2 cellular contexts compared by ENCODE assay signal in the genomic region with DNA sequence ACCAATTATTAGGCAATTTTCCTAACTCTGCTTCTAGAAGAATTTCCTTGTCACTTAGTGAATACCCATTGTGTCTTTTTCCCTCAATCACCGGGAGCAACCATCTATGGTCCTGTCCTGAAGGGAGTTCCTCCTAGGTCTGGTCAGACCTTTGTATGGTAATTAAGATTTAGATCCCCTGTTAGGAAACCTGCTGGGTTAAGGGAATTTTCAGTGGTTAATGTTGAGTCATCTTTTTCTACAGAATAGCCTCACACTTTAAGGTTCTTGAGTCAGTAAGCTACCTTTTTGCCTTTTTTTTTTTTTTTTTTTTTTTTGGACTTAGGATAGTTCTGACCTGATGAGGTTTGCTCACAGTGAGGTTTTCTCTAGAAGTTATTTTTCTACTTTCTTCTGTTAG.
TF ChIP-seq lines count a peak whose summit lies in the region.

No MANE protein-coding gene starts in this region.

TF ChIP-seq in A549, 52 proteins besides CTCF, POLR2A, EP300 and RAD21:
- TF ChIP-seq MAFK (IDR thresholded peaks at IDR 0.05; ENCODE audit: partially characterized antibody) = peak; percentile 37

TF ChIP-seq in HepG2, 621 proteins besides CTCF, POLR2A, EP300 and RAD21:
- 0 out of 4 replicates have a peak, but pooled peaks have one; percentile 12 to 31 for TF ChIP-seq MAFK (conservative IDR thresholded peaks at IDR 0.05 in 1 of 2, IDR thresholded peaks at IDR 0.05 in 1 of 2; ENCODE audit: low read length in 2 of 2)
